ENCODE assay signal across 1 cellular context in the genomic region with DNA sequence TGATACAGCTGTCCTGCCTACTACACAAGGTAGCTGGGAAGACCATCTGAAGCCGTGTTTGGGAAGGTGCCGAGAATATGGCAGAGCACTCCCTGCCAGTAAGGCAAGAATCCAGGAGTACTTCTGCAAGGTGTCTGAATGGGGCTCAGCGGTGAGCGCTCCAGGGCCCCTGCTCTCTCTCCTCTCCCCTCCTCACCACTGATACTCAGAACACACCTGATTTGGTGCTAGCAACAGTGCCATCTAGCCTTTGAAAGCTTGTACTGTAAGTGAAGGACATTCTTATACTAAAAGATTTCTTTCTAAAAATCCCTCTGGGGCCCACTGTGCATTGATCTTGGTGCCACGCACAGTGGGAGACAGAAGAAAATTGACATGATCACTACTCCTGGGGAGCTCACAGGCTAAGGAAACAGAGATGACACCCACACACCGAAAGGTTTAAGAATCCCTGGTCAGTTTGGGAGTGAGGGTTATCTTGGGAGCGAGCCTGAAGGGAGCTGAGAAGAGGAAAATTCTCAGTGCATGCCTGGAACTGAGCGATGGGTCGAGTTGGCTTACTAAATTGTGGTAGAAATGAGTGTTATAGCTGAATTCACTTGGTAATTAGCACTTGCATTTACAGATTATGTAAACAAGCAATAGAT.
TF ChIP-seq lines count a peak whose summit lies in the region.

No MANE protein-coding gene starts in this region.

TF ChIP-seq in SK-N-SH treated with all-trans-retinoic acid at 6 μM for 48 hours, 23 proteins besides CTCF, POLR2A, EP300 and RAD21 (continued from another document):
- TF ChIP-seq, protein P1, sequence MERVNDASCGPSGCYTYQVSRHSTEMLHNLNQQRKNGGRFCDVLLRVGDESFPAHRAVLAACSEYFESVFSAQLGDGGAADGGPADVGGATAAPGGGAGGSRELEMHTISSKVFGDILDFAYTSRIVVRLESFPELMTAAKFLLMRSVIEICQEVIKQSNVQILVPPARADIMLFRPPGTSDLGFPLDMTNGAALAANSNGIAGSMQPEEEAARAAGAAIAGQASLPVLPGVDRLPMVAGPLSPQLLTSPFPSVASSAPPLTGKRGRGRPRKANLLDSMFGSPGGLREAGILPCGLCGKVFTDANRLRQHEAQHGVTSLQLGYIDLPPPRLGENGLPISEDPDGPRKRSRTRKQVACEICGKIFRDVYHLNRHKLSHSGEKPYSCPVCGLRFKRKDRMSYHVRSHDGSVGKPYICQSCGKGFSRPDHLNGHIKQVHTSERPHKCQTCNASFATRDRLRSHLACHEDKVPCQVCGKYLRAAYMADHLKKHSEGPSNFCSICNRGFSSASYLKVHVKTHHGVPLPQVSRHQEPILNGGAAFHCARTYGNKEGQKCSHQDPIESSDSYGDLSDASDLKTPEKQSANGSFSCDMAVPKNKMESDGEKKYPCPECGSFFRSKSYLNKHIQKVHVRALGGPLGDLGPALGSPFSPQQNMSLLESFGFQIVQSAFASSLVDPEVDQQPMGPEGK (CRISPR knock-in tag; IDR thresholded peaks at IDR 0.05; ENCODE audit: borderline replicate concordance), result no peak
- TF ChIP-seq CSDC2 (CRISPR knock-in tag; IDR thresholded peaks at IDR 0.05) (no peak), GLIS3 (CRISPR knock-in tag; IDR thresholded peaks at IDR 0.05) (no peak), PPARA (CRISPR knock-in tag; IDR thresholded peaks at IDR 0.05; ENCODE audit: borderline replicate concordance) (no peak), TCF4 (CRISPR knock-in tag; IDR thresholded peaks at IDR 0.05; ENCODE audit: borderline replicate concordance) (no peak), RARB (CRISPR knock-in tag; IDR thresholded peaks at IDR 0.05) (no peak), ZFP30 (CRISPR knock-in tag; IDR thresholded peaks at IDR 0.05) (no peak), ZNF70 (CRISPR knock-in tag; IDR thresholded peaks at IDR 0.05) (no peak), ISL1 (CRISPR knock-in tag; IDR thresholded peaks at IDR 0.05) (no peak), BACH2 (CRISPR knock-in tag; IDR thresholded peaks at IDR 0.05; ENCODE audit: borderline replicate concordance) (no peak), OSR1 (CRISPR knock-in tag; IDR thresholded peaks at IDR 0.05) (no peak), ZNF565 (CRISPR knock-in tag; conservative IDR thresholded peaks at IDR 0.05; ENCODE audit: low read depth) (no peak), ZNF8 (CRISPR knock-in tag; IDR thresholded peaks at IDR 0.05) (no peak), ARNTL (CRISPR knock-in tag; IDR thresholded peaks at IDR 0.05; ENCODE audit: borderline replicate concordance, low read depth) (no peak)
TF ChIP-seq in SK-N-SH treated with all-trans-retinoic acid at 6 μM for 48 hours: peak in this region for 0.
